8 cellular contexts compared by ENCODE assay signal in the genomic region with DNA sequence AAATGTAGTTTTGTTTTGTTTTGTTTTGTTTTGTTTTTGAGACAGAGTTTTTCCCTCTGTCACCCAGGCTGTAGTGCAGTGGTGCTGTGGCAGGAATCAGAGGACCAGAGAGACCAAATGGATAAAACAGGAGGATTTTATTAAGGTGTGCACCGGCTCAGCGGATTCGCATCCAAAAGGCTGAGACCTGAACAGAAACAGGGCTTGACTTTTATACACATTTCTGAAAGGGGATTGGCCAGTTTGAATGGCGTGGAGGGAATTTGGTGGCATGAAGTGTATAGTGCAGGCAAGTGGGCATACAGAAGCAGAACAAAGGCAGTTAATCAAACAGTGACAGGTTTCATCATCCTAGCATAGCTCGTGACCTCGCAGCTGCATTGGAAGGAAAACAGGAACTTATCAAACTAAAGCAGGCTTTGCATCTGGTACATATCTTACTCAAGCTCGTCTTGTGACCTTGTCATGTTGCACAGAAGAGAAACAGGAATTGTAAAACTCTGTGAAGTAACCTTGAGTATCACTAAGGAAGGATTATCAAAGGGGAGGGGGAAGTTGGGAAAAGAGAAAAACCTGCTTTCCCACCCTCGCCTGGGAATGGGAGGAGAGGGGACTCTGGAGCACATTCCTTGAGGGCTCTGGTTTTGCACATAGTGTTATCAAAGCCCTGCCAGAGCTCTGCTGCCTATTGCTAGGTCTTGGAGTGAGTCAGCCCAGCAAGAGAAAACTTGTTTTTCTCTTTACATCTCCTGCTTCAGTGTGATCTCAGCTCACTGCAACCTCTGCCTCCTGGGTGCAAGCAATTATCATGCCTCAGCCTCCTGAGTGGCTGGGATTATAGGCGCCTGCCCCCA. TPM values are rescaled to one million over a fixed set of nuclear protein-coding genes. Genes with fewer than 3 reads are reported as not detected.
DNase-seq lines count a peak whose midpoint lies in the region; ATAC-seq and TF ChIP-seq lines count a peak whose summit lies in the region.

No MANE protein-coding gene starts in this region.

- no CpG with 5 or more reads among the region's 9 CpGs for WGBS in trophoblast cell (ENCODE audit: extremely low coverage, insufficient coverage, insufficient read length)

- H3K4ac ChIP-seq in trophoblast cell (ENCODE audit: low read depth, low read length): no peak overlapping the region

- no peak overlapping the region for H3K4me3 ChIP-seq in fibroblast of pulmonary artery (replicated peaks; ENCODE audit: low read depth, low read length)
- H3K4me3 ChIP-seq in trophoblast cell (ENCODE audit: low read depth, low read length): no peak overlapping the region

- no peak overlapping the region for H2AK5ac ChIP-seq in trophoblast cell (ENCODE audit: low read length)

- H3K4me1 ChIP-seq in trophoblast cell (ENCODE audit: control insufficient read depth in 1 of 2, insufficient read depth in 2 of 2, low read length in 2 of 2): peaks cover 0 to 2% of the 10 kb centered on the region in 2 experiments

- no peak overlapping the region for H2AFZ ChIP-seq in trophoblast cell (ENCODE audit: insufficient read depth, low read length, poor library complexity)

- peak overlapping the region; percentile 55 for H2BK120ac ChIP-seq in trophoblast cell (ENCODE audit: insufficient read depth, low read length, poor library complexity)

- no peak overlapping the region for H3K23ac ChIP-seq in trophoblast cell (ENCODE audit: low read length)

- no peak overlapping the region for H3K9ac ChIP-seq in trophoblast cell (ENCODE audit: low read length)

- H3K4me2 ChIP-seq in trophoblast cell (ENCODE audit: low read length): no peak overlapping the region

- H3K9me3 ChIP-seq in trophoblast cell (ENCODE audit: insufficient read depth, low read depth, low read length): peaks cover 8% of the 10 kb centered on the region

- H3K79me2 ChIP-seq in trophoblast cell (ENCODE audit: control insufficient read depth, insufficient read depth, low read length, poor library complexity): no peaks in the 10 kb centered on the region

- no peak overlapping the region for H3K18ac ChIP-seq in trophoblast cell (ENCODE audit: low read length)

- peak overlapping the region; percentile 76 for H2BK12ac ChIP-seq in trophoblast cell (ENCODE audit: low read length)

- no peaks in the 10 kb centered on the region for H3K27me3 ChIP-seq in trophoblast cell (ENCODE audit: insufficient read depth, low read length)

- H3K79me1 ChIP-seq in trophoblast cell (ENCODE audit: low read length): peaks cover 10% of the 10 kb centered on the region

- H4K91ac ChIP-seq in trophoblast cell (ENCODE audit: low read depth, low read length): peak overlapping the region; percentile 76

- H3K27ac ChIP-seq in trophoblast cell (ENCODE audit: low read depth, low read length): peak overlapping the region; percentile 85

- no peaks in the 10 kb centered on the region for H3K36me3 ChIP-seq in trophoblast cell (ENCODE audit: control insufficient read depth in 1 of 2, insufficient read depth in 2 of 2, low read length in 2 of 2)

- H4K8ac ChIP-seq in trophoblast cell (ENCODE audit: low read depth, low read length): no peak overlapping the region

- no peak for TF ChIP-seq CTCF in fibroblast of pulmonary artery (IDR thresholded peaks at IDR 0.05; ENCODE audit: low read length, missing control alignments)

- peak overlapping the region; percentile 42 for H2BK5ac ChIP-seq in trophoblast cell (ENCODE audit: low read depth, low read length, poor library complexity)

- no peak overlapping the region for H4K12ac ChIP-seq in trophoblast cell (ENCODE audit: low read depth, low read length)

- no peak for ATAC-seq in HG02759 (IDR thresholded peaks at IDR 0.05; ENCODE audit: unreplicated experiment)

- peak; percentile 37 for DNase-seq in GDM1 (lab: John Stamatoyannopoulos, UW)
- DNase-seq in SIG-M5 (lab: John Stamatoyannopoulos, UW): peak; percentile 100
- DNase-seq in fibroblast of pulmonary artery (ENCODE audit: low read depth): peak; percentile 87
- peak; percentile 87 to 96 for DNase-seq in trophoblast cell
- DNase-seq in occipital lobe (lab: John Stamatoyannopoulos, UW): no peak
- no peak for DNase-seq in activated T-cell treated with anti-CD3 and anti-CD28 coated beads for 4 hours
- no peak for DNase-seq in NCI-H526 (lab: John Stamatoyannopoulos, UW)

- no peak overlapping the region for H3K14ac ChIP-seq in trophoblast cell (ENCODE audit: low read length)

RNA-seq across cellular contexts. Expression of a gene that starts 38.5 kb away (rescaled TPM):
- polyA plus RNA-seq in trophoblast cell (2013): 3.2 and 3.4 TPM in 2 replicates
- 3.9 TPM for total RNA-seq in occipital lobe

Comparison
In these comparisons a context has a peak if more than half of its experiments do, and no peak if none do; other contexts are left out.
1. DNase-seq: peak in GDM1 (single experiment), SIG-M5 (single experiment), fibroblast of pulmonary artery (single experiment) and trophoblast cell (2 of 2); none in occipital lobe (single experiment), activated T-cell treated with anti-CD3 and anti-CD28 coated beads for 4 hours (single experiment) and NCI-H526 (0 of 2).